Comparison of ENCODE assay signal across 8 cellular contexts in genomic region chr2:102141915-102142828, GRCh38. TPM values are rescaled to one million over a fixed set of nuclear protein-coding genes. Genes with fewer than 3 reads are reported as not detected.
DNase-seq lines count a peak whose midpoint lies in the region; ATAC-seq and TF ChIP-seq lines count a peak whose summit lies in the region.

Gene IL1R1 (plus strand): TSS chr2:102142746. CDS start chr2:102157725, 14,979 bp downstream.

- H3K27me3 Mint-ChIP-seq in activated CD4-positive, alpha-beta T cell treated with anti-CD3 and anti-CD28 coated beads, Interleukin-2, amount 10 ng/mL, durations not matched to agents 7 days and 5 days: peaks cover 20% of the 10 kb centered on the region
- peaks cover 4% of the 10 kb centered on the region for H3K27me3 Mint-ChIP-seq in T-helper 17 cell

- peak; percentile 52 for ATAC-seq in T-helper 17 cell

- peak within 1 kb of the TSS; percentile 42 to 59 for H2BK12ac ChIP-seq in mesenchymal stem cell (ENCODE audit: low read length in 2 of 2)

- no peak for DNase-seq in activated CD4-positive, alpha-beta T cell treated with anti-CD3 and anti-CD28 coated beads, Interleukin-2, amount 10 ng/mL, durations not matched to agents 7 days and 5 days
- no peak for DNase-seq in activated CD4-positive, alpha-beta T cell treated with anti-CD3 and anti-CD28 coated beads, Interleukin-2, amount 50 U/mL, for 1 hour
- DNase-seq in T-helper 17 cell (no peak), epithelial cell of esophagus (ENCODE audit: low read depth) (peak; percentile 77), mesenchymal stem cell (peak; percentile 75), tibial nerve (ENCODE audit: low spot score in 2 of 2) (peak; percentile 51 to 53), OCI-LY7 (ENCODE audit: low spot score) (no peak), NCI-H446 (lab: John Stamatoyannopoulos, UW) (no peak)

- peaks cover 27% of the 10 kb centered on the region for H3K4me1 Mint-ChIP-seq in activated CD4-positive, alpha-beta T cell treated with anti-CD3 and anti-CD28 coated beads, Interleukin-2, amount 10 ng/mL, durations not matched to agents 7 days and 5 days
- peaks cover 18% of the 10 kb centered on the region for H3K4me1 Mint-ChIP-seq in T-helper 17 cell

- H3K9me3 ChIP-seq in T-helper 17 cell (ENCODE audit: control insufficient read depth, low read length, poor library complexity, severe bottlenecking) (peaks cover 25% of the 10 kb centered on the region), mesenchymal stem cell (ENCODE audit: control insufficient read depth, low read length) (peaks cover 26% of the 10 kb centered on the region), tibial nerve (peaks cover 0 to 39% (median 7%) of the 10 kb centered on the region in 4 donors), OCI-LY7 (ENCODE audit: low read length) (no peaks in the 10 kb centered on the region)

- peaks cover 38% of the 10 kb centered on the region for H3K9me3 Mint-ChIP-seq in activated CD4-positive, alpha-beta T cell treated with anti-CD3 and anti-CD28 coated beads, Interleukin-2, amount 10 ng/mL, durations not matched to agents 7 days and 5 days

- peak within 1 kb of the TSS; percentile 98 for H3K9ac ChIP-seq in mesenchymal stem cell (ENCODE audit: low read length)

- CTCF ChIA-PET in activated CD4-positive, alpha-beta T cell treated with anti-CD3 and anti-CD28 coated beads, Interleukin-2, amount 10 ng/mL, durations not matched to agents 7 days and 5 days (lab: Charles Lee): interaction anchor here (0.9 to 1.2 kb wide), 3 partner anchors 10 to 15 kb away, joined by 3 to 5 read pairs (median 4); no protein-coding TSS in a partner anchor
- CTCF ChIA-PET in OCI-LY7 (lab: Charles Lee; ENCODE audit: unreplicated experiment): no interaction called here

- peak within 1 kb of the TSS in 1 of 2 experiments; percentile 98 for H3K14ac ChIP-seq in mesenchymal stem cell (ENCODE audit: low read length in 2 of 2)

- peak within 1 kb of the TSS; percentile 59 for H3K4me3 ChIP-seq in epithelial cell of esophagus (ENCODE audit: low read length)
- peak within 1 kb of the TSS; percentile 60 to 83 for H3K4me3 ChIP-seq in mesenchymal stem cell (ENCODE audit: insufficient read depth in 1 of 2, low read depth in 1 of 2, low read length in 2 of 2)
- peak within 1 kb of the TSS; percentile 37 to 65 (median 52) for H3K4me3 ChIP-seq in tibial nerve
- no peak within 1 kb of the TSS for H3K4me3 ChIP-seq in OCI-LY7 (ENCODE audit: low read depth, low read length, poor library complexity, severe bottlenecking)

- H3K18ac ChIP-seq in mesenchymal stem cell (ENCODE audit: low read depth in 1 of 2, low read length in 2 of 2): peak within 1 kb of the TSS; percentile 96 to 97

- H3K36me3 Mint-ChIP-seq in activated CD4-positive, alpha-beta T cell treated with anti-CD3 and anti-CD28 coated beads, Interleukin-2, amount 10 ng/mL, durations not matched to agents 7 days and 5 days (ENCODE audit: low read depth): peaks cover 15% of the 10 kb centered on the region
- H3K36me3 Mint-ChIP-seq in T-helper 17 cell (ENCODE audit: low read depth): peaks cover 3% of the 10 kb centered on the region

- H3K4ac ChIP-seq in mesenchymal stem cell (ENCODE audit: low read depth in 1 of 2, low read length in 2 of 2): peak within 1 kb of the TSS; percentile 84 to 92

- no TSS peak for BruUV-seq in OCI-LY7 (replicated peaks; lab: Mats Ljungman, UMichigan)

- H3K27me3 ChIP-seq in mesenchymal stem cell (ENCODE audit: control insufficient read depth in 1 of 2, insufficient read depth in 1 of 2, low read length in 2 of 2) (no peaks in the 10 kb centered on the region), tibial nerve (no peaks in the 10 kb centered on the region)

- H3K4me3 Mint-ChIP-seq in activated CD4-positive, alpha-beta T cell treated with anti-CD3 and anti-CD28 coated beads, Interleukin-2, amount 10 ng/mL, durations not matched to agents 7 days and 5 days: peak within 1 kb of the TSS; percentile 59
- peak within 1 kb of the TSS; percentile 82 for H3K4me3 Mint-ChIP-seq in T-helper 17 cell

- peaks cover 11% of the 10 kb centered on the region for H3K79me1 ChIP-seq in mesenchymal stem cell (replicated peaks; ENCODE audit: low read length, poor library complexity, severe bottlenecking)

- H3K9me2 ChIP-seq in OCI-LY7 (ENCODE audit: insufficient read depth, low read length): no peaks in the 10 kb centered on the region

- H4K91ac ChIP-seq in mesenchymal stem cell (ENCODE audit: low read length): peak within 1 kb of the TSS; percentile 96

- peak within 1 kb of the TSS; percentile 20 for H2AFZ ChIP-seq in mesenchymal stem cell (ENCODE audit: low read depth, low read length)
- no peak within 1 kb of the TSS for H2AFZ ChIP-seq in OCI-LY7 (ENCODE audit: low read length)

- peak within 1 kb of the TSS; percentile 92 for H4K8ac ChIP-seq in mesenchymal stem cell (ENCODE audit: low read length)

- H3K79me2 ChIP-seq in OCI-LY7 (ENCODE audit: insufficient read depth, low read depth, low read length): no peaks in the 10 kb centered on the region

- H2BK5ac ChIP-seq in mesenchymal stem cell (ENCODE audit: low read depth, low read length, poor library complexity, severe bottlenecking): peak within 1 kb of the TSS; percentile 58

- peak within 1 kb of the TSS; percentile 94 for H2BK120ac ChIP-seq in mesenchymal stem cell (ENCODE audit: low read depth, low read length)

- TF ChIP-seq EP300 in tibial nerve (IDR thresholded peaks at IDR 0.05): peak in 1 of 2 donors; percentile 48

- intact Hi-C loops in OCI-LY7 (cut with micrococcal nuclease; ENCODE audit: unreplicated experiment): no loop called here

- peak; percentile 53 to 58 for TF ChIP-seq POLR2A in tibial nerve (IDR thresholded peaks at IDR 0.05)

- peak within 1 kb of the TSS; percentile 96 for H2BK15ac ChIP-seq in mesenchymal stem cell (ENCODE audit: low read depth, poor library complexity, severe bottlenecking)

- H2AK5ac ChIP-seq in mesenchymal stem cell (ENCODE audit: low read length, severe bottlenecking): no peak within 1 kb of the TSS

- H3K27ac ChIP-seq in mesenchymal stem cell (ENCODE audit: low read length, poor library complexity, severe bottlenecking): peak within 1 kb of the TSS; percentile 7
- peak within 1 kb of the TSS; percentile 60 to 90 (median 81) for H3K27ac ChIP-seq in tibial nerve
- H3K27ac ChIP-seq in OCI-LY7 (ENCODE audit: low read depth, low read length, poor library complexity, severe bottlenecking): no peak within 1 kb of the TSS

- peaks cover 8% of the 10 kb centered on the region for H3K4me1 ChIP-seq in mesenchymal stem cell (ENCODE audit: control insufficient read depth, insufficient read depth, low read depth, low read length)
- peaks cover 0 to 12% (median 5%) of the 10 kb centered on the region in 4 donors for H3K4me1 ChIP-seq in tibial nerve
- no peaks in the 10 kb centered on the region for H3K4me1 ChIP-seq in OCI-LY7 (ENCODE audit: insufficient read depth, low read length, poor library complexity, severe bottlenecking)

- TF ChIP-seq CTCF in epithelial cell of esophagus (IDR thresholded peaks at IDR 0.05; ENCODE audit: insufficient read depth, low read depth, low read length, missing control alignments) (no peak), tibial nerve (IDR thresholded peaks at IDR 0.05) (no peak), OCI-LY7 (conservative IDR thresholded peaks at IDR 0.05; ENCODE audit: low read length) (no peak)

- no peaks in the 10 kb centered on the region for H4K20me1 ChIP-seq in OCI-LY7 (ENCODE audit: insufficient read depth, low read length)

- 8% methylated on average over 53 of the region's 68 CpGs for WGBS in mesenchymal stem cell
- WGBS in tibial nerve, 2 donors: 25 to 26% methylated on average over 25 to 26 of the region's 68 CpGs

- H3K23ac ChIP-seq in mesenchymal stem cell (ENCODE audit: low read length in 2 of 2): peak within 1 kb of the TSS; percentile 43 to 63

- POLR2A ChIA-PET in activated CD4-positive, alpha-beta T cell treated with anti-CD3 and anti-CD28 coated beads, Interleukin-2, amount 10 ng/mL, durations not matched to agents 7 days and 5 days (lab: Charles Lee): no interaction called here
- POLR2A ChIA-PET in OCI-LY7 (lab: Charles Lee): interaction anchor here (0.5 to 1.1 kb wide), 2 partner anchors 153 to 715 kb away, joined by 3 to 4 read pairs; no protein-coding TSS in a partner anchor

- no peak within 1 kb of the TSS for H3K27ac Mint-ChIP-seq in activated CD4-positive, alpha-beta T cell treated with anti-CD3 and anti-CD28 coated beads, Interleukin-2, amount 10 ng/mL, durations not matched to agents 7 days and 5 days
- peak within 1 kb of the TSS; percentile 64 for H3K27ac Mint-ChIP-seq in T-helper 17 cell

- peak within 1 kb of the TSS; percentile 93 for H3K4me2 ChIP-seq in mesenchymal stem cell (ENCODE audit: low read length, poor library complexity, severe bottlenecking)
- H3K4me2 ChIP-seq in OCI-LY7 (ENCODE audit: low read length): no peak within 1 kb of the TSS

- H3K36me3 ChIP-seq in mesenchymal stem cell (ENCODE audit: control insufficient read depth in 1 of 2, insufficient read depth in 2 of 2, low read depth in 1 of 2, low read length in 2 of 2) (peaks cover 10 to 31% of the 10 kb centered on the region in 2 experiments), tibial nerve (peaks cover 0 to 16% (median 0%) of the 10 kb centered on the region in 3 donors), OCI-LY7 (ENCODE audit: insufficient read depth, low read length) (no peaks in the 10 kb centered on the region)

RNA-seq across cellular contexts. Expression of gene IL1R1, which starts in this region (rescaled TPM):
- total RNA-seq in activated CD4-positive, alpha-beta T cell treated with anti-CD3 and anti-CD28 coated beads, Interleukin-2, amount 10 ng/mL, durations not matched to agents 7 days and 5 days: 1 to 10 TPM in 1 of 2 experiments, under 1 TPM in 1; 0.81 to 1.3 TPM
- total RNA-seq in T-helper 17 cell: 10 to 100 TPM; 14.3 to 16.5 TPM
- polyA plus RNA-seq in mesenchymal stem cell (2013, experiment 1 of 2): 378 TPM
- polyA plus RNA-seq in mesenchymal stem cell (2013, experiment 2 of 2): 388 TPM
- total RNA-seq in tibial nerve: 10 to 100 TPM; 29.5 to 81.2 (median 57.4) TPM
- total RNA-seq in OCI-LY7 (2014; rRNA removed; shearing (Covaris generic)): not detected in 2 replicates
- total RNA-seq in OCI-LY7 (2022): not detected in 2 replicates

Comparison
In these comparisons a context has a peak if more than half of its experiments do, and no peak if none do; other contexts are left out.
1. RNA of gene IL1R1 (total RNA-seq): 29.5 to 81.2 TPM in tibial nerve and 14.3 to 16.5 TPM in T-helper 17 cell; 0.81 to 1.3 TPM in activated CD4-positive, alpha-beta T cell treated with anti-CD3 and anti-CD28 coated beads, Interleukin-2, amount 10 ng/mL, durations not matched to agents 7 days and 5 days and not detected in OCI-LY7; every median in the first group is over 4 times any median in the second.
2. DNase-seq: peak in epithelial cell of esophagus (single experiment), mesenchymal stem cell (single experiment) and tibial nerve (2 of 2); none in activated CD4-positive, alpha-beta T cell treated with anti-CD3 and anti-CD28 coated beads, Interleukin-2, amount 10 ng/mL, durations not matched to agents 7 days and 5 days (single experiment), activated CD4-positive, alpha-beta T cell treated with anti-CD3 and anti-CD28 coated beads, Interleukin-2, amount 50 U/mL, for 1 hour (single experiment), T-helper 17 cell (0 of 3), OCI-LY7 (single experiment) and NCI-H446 (0 of 2).